Comparison of ENCODE assay signal across 31 cellular contexts in genomic region chr7:24034251-24034650, GRCh38.
"Had no signal": no experiment of that assay in that cellular context is flagged by ENCODE, and none has a peak within 500 bp of the region (broad histone marks: within the 10 kb centered on the region; RNA-seq: fewer than 3 reads in every experiment).

No MANE protein-coding gene starts in this region.

- H3K9me3 ChIP-seq: adrenal gland, body of pancreas, breast epithelium had no signal

- H3K27me3 ChIP-seq: adrenal gland, body of pancreas, brain microvascular endothelial cell, breast epithelium had no signal

- H3K36me3 ChIP-seq: adrenal gland, brain microvascular endothelial cell, breast epithelium had no signal

- H3K4me3 ChIP-seq: adrenal gland, body of pancreas, breast epithelium had no signal

- H3K4me1 ChIP-seq: adrenal gland, body of pancreas, breast epithelium had no signal

- ATAC-seq: activated CD8-positive, alpha-beta T cell treated with anti-CD3 and anti-CD28 coated beads for 36 hours; activated naive CD4-positive, alpha-beta T cell treated with anti-CD3 and anti-CD28 coated beads, Interleukin-2, amount 50 U/mL, for 72 hours; activated T-cell treated with anti-CD3 and anti-CD28 coated beads, Interleukin-2, amount 50 U/mL, for 4 hours; activated T-cell treated with anti-CD3 and anti-CD28 coated beads, Interleukin-2, amount 50 U/mL, for 72 hours; activated T-helper 17 cell treated with anti-CD3 and anti-CD28 coated beads, Interleukin-2, amount 50 U/mL, for 72 hours; body of pancreas had no signal

- DNase-seq: activated B cell treated with CpG ODN at 0.5 μM for 24 hours; activated CD4-positive, alpha-beta memory T cell treated with anti-CD3 and anti-CD28 coated beads for 36 hours; activated CD4-positive, alpha-beta T cell treated with anti-CD3 and anti-CD28 coated beads for 4 hours; activated CD4-positive, alpha-beta T cell treated with anti-CD3 and anti-CD28 coated beads, Interleukin-2, amount 10 ng/mL, durations not matched to agents 24 days and 14 days; activated CD4-positive, alpha-beta T cell treated with anti-CD3 and anti-CD28 coated beads, Interleukin-2, amount 50 U/mL, for 1 hour; activated CD4-positive, alpha-beta T cell treated with anti-CD3 and anti-CD28 coated beads, Interleukin-2, amount 50 U/mL, for 4 hours; activated CD4-positive, CD25-positive, alpha-beta regulatory T cell treated with anti-CD3 and anti-CD28 coated beads, Interleukin-2, amount 50 U/mL, for 72 hours; activated CD8-positive, alpha-beta memory T cell treated with anti-CD3 and anti-CD28 coated beads, Interleukin-2, amount 50 U/mL, for 4 hours; activated CD8-positive, alpha-beta T cell treated with anti-CD3 and anti-CD28 coated beads for 36 hours; activated effector memory CD4-positive, alpha-beta T cell treated with anti-CD3 and anti-CD28 coated beads, Interleukin-2, amount 50 U/mL, for 16 hours; activated gamma-delta T cell treated with Interleukin-2 at 50 U/mL for 16 hours; activated naive CD4-positive, alpha-beta T cell; activated naive CD4-positive, alpha-beta T cell treated with anti-CD3 and anti-CD28 coated beads for 36 hours; activated naive CD4-positive, alpha-beta T cell treated with anti-CD3 and anti-CD28 coated beads, Interleukin-2, amount 50 U/mL, for 16 hours; activated naive CD8-positive, alpha-beta T cell treated with anti-CD3 and anti-CD28 coated beads for 36 hours; activated T-cell treated with anti-CD3 and anti-CD28 coated beads for 4 hours; activated T-cell treated with anti-CD3 and anti-CD28 coated beads, Interleukin-2, amount 50 U/mL, for 1 hour; activated T-cell treated with anti-CD3 and anti-CD28 coated beads, Interleukin-2, amount 50 U/mL, for 4 hours; activated T-cell treated with anti-CD3 and anti-CD28 coated beads, Interleukin-2, amount 50 U/mL, for 72 hours; adrenal gland; amniotic stem cell; aorta; body of pancreas; brain microvascular endothelial cell; central memory CD4-positive, alpha-beta T cell; T-helper 2 cell; T-helper 9 cell had no signal

- H3K27ac ChIP-seq: adrenal gland, body of pancreas, brain microvascular endothelial cell, breast epithelium, VCaP had no signal
